ENCODE assay signal across 10 cellular contexts in genomic region chr20:59063358-59064213, GRCh38. TPM values are rescaled to one million over a fixed set of nuclear protein-coding genes. Genes with fewer than 3 reads are reported as not detected.
DNase-seq lines count a peak whose midpoint lies in the region; ATAC-seq and TF ChIP-seq lines count a peak whose summit lies in the region.
"Had no signal": no experiment of that assay in that cellular context is flagged by ENCODE, and none has a peak within 500 bp of the region (broad histone marks: within the 10 kb centered on the region; RNA-seq: fewer than 3 reads in every experiment).

No MANE protein-coding gene starts in this region.

- peak overlapping the region; percentile 44 for H3K4me2 ChIP-seq in hepatocyte

- 40% methylated on average over 22 of the region's 22 CpGs for WGBS in hepatocyte (ENCODE audit: low lambda C conversion rate, missing lambda C conversion rate)
- WGBS in upper lobe of left lung, 2 donors = 44 to 60% methylated on average over 22 of the region's 22 CpGs

- H3K4me3 ChIP-seq in hepatocyte (no peak overlapping the region), upper lobe of left lung (no peak overlapping the region)
- H3K4me3 ChIP-seq: lung had no signal

- ATAC-seq in upper lobe of left lung (ENCODE audit: low FRiP score in 2 of 2) = peak; percentile 61 to 68
- no peak for ATAC-seq in T-helper 17 cell

- no peaks in the 10 kb centered on the region for H4K20me1 ChIP-seq in hepatocyte (ENCODE audit: insufficient read depth, poor library complexity, severe bottlenecking)

- no peaks in the 10 kb centered on the region for H3K9me2 ChIP-seq in hepatocyte (replicated peaks; ENCODE audit: insufficient read depth)

- H2AFZ ChIP-seq in hepatocyte = no peak overlapping the region

- TF ChIP-seq EP300 in upper lobe of left lung (IDR thresholded peaks at IDR 0.05) = no peak

- no peaks in the 10 kb centered on the region for H3K36me3 ChIP-seq in hepatocyte (replicated peaks; ENCODE audit: insufficient read depth, low read depth)
- H3K36me3 ChIP-seq in upper lobe of left lung = no peaks in the 10 kb centered on the region

- TF ChIP-seq POLR2A in upper lobe of left lung (IDR thresholded peaks at IDR 0.05) = no peak

- peaks cover 41% of the 10 kb centered on the region for H3K27me3 Mint-ChIP-seq in T-helper 2 cell treated with Interferon-gamma antibody and Interleukin-4, amounts not matched to agents 5 μg/mL and 100 μg/mL, for 36 hours (ENCODE audit: low read depth)
- peaks cover 23% of the 10 kb centered on the region for H3K27me3 Mint-ChIP-seq in T-helper 17 cell

- no peak overlapping the region for H3K4me3 Mint-ChIP-seq in T-helper 2 cell treated with Interferon-gamma antibody and Interleukin-4, amounts not matched to agents 5 μg/mL and 100 μg/mL, for 36 hours
- no peak overlapping the region for H3K4me3 Mint-ChIP-seq in T-helper 17 cell

- H3K9me3 ChIP-seq in hepatocyte (ENCODE audit: low read depth) = no peaks in the 10 kb centered on the region
- H3K9me3 ChIP-seq in upper lobe of left lung = no peaks in the 10 kb centered on the region
- H3K9me3 ChIP-seq in T-helper 17 cell (ENCODE audit: control insufficient read depth, low read length, poor library complexity, severe bottlenecking) = no peaks in the 10 kb centered on the region

- no peaks in the 10 kb centered on the region for H3K27me3 ChIP-seq in hepatocyte
- no peaks in the 10 kb centered on the region for H3K27me3 ChIP-seq in upper lobe of left lung

- H3K36me3 Mint-ChIP-seq in T-helper 2 cell treated with Interferon-gamma antibody and Interleukin-4, amounts not matched to agents 5 μg/mL and 100 μg/mL, for 36 hours (ENCODE audit: low read depth) = no peaks in the 10 kb centered on the region
- H3K36me3 Mint-ChIP-seq in T-helper 17 cell (ENCODE audit: low read depth) = no peaks in the 10 kb centered on the region

- H3K4me1 ChIP-seq in hepatocyte (ENCODE audit: insufficient read depth) (no peaks in the 10 kb centered on the region), upper lobe of left lung (peaks cover 0 to 14% (median 4%) of the 10 kb centered on the region in 4 donors)

- H3K4me1 Mint-ChIP-seq in T-helper 2 cell treated with Interferon-gamma antibody and Interleukin-4, amounts not matched to agents 5 μg/mL and 100 μg/mL, for 36 hours (ENCODE audit: low read depth) = no peaks in the 10 kb centered on the region
- no peaks in the 10 kb centered on the region for H3K4me1 Mint-ChIP-seq in T-helper 17 cell

- no peak overlapping the region for H3K27ac ChIP-seq in hepatocyte
- H3K27ac ChIP-seq in upper lobe of left lung = peak overlapping the region in 1 of 4 donors; percentile 7

- DNase-seq in NCI-H2171 treated with DMSO at 0.1 percent for 48 hours (lab: John Stamatoyannopoulos, UW) (peak; percentile 61), NCI-H2171 (lab: John Stamatoyannopoulos, UW) (no peak), amniotic stem cell (lab: John Stamatoyannopoulos, UW) (peak; percentile 45), hepatocyte (ENCODE audit: low spot score) (peak; percentile 57), upper lobe of left lung (peak in 1 of 2 donors; percentile 13), T-helper 17 cell (no peak)
- no peak for DNase-seq in T-helper 2 cell treated with Interferon-gamma antibody and Interleukin-4, amounts not matched to agents 5 μg/mL and 100 μg/mL, for 36 hours (ENCODE audit: low spot score)
- DNase-seq in stimulated activated CD4-positive, alpha-beta T cell treated with anti-CD3 and anti-CD28 coated beads, Interleukin-2, amount 100 ng/mL, for 48 hours = no peak
- DNase-seq: T-helper 9 cell had no signal

- TF ChIP-seq CTCF in hepatocyte (IDR thresholded peaks at IDR 0.05; ENCODE audit: poor library complexity) (no peak), upper lobe of left lung (IDR thresholded peaks at IDR 0.05) (no peak)

- H3K9me3 Mint-ChIP-seq in T-helper 2 cell treated with Interferon-gamma antibody and Interleukin-4, amounts not matched to agents 5 μg/mL and 100 μg/mL, for 36 hours = no peaks in the 10 kb centered on the region

- H3K79me2 ChIP-seq in hepatocyte = no peaks in the 10 kb centered on the region

- H3K27ac Mint-ChIP-seq in T-helper 2 cell treated with Interferon-gamma antibody and Interleukin-4, amounts not matched to agents 5 μg/mL and 100 μg/mL, for 36 hours = no peak overlapping the region
- H3K27ac Mint-ChIP-seq in T-helper 17 cell = no peak overlapping the region

RNA-seq across cellular contexts. Expression of gene PRELID3B, which starts 21.0 kb away (rescaled TPM):
- 70.3 and 75.7 TPM in 2 replicates for total RNA-seq in hepatocyte
- polyA plus RNA-seq in hepatocyte = 33.0 and 38.2 TPM in 2 replicates
- 10 to 100 TPM in 5 of 6 donors, 1 to 10 TPM in 1; 5.2 to 77.1 (median 46.0) TPM for total RNA-seq in upper lobe of left lung
- total RNA-seq in T-helper 17 cell = 10 to 100 TPM; 53.8 to 72.6 TPM

RNA-seq across cellular contexts. Expression of gene ATP5F1E, which starts 31.5 kb away (rescaled TPM):
- total RNA-seq in hepatocyte (32.2 and 32.9 TPM in 2 replicates), upper lobe of left lung (10 to 100 TPM; 18.9 to 75.0 (median 32.3) TPM), T-helper 17 cell (10 to 100 TPM; 57.8 to 84.0 TPM)
- 217 and 227 TPM in 2 replicates for polyA plus RNA-seq in hepatocyte

RNA-seq across cellular contexts. Expression of gene TUBB1, which starts 44.4 kb away (rescaled TPM):
- total RNA-seq in hepatocyte = 0.04 and 0.10 TPM in 2 replicates
- polyA plus RNA-seq in hepatocyte = 0.05 TPM in 1 of 2 replicates, not detected in the other
- total RNA-seq in upper lobe of left lung = 1 to 10 TPM; 1.5 to 9.3 (median 2.6) TPM
- total RNA-seq in T-helper 17 cell = 100 to 1,000 TPM in 1 of 2 donors, 10 to 100 TPM in 1; 14.0 to 483 TPM

RNA-seq across cellular contexts. Expression of gene CTSZ, which starts 56.5 kb away (rescaled TPM):
- total RNA-seq in hepatocyte (123 and 161 TPM in 2 replicates), upper lobe of left lung (100 to 1,000 TPM; 196 to 503 (median 397) TPM), T-helper 17 cell (10 to 100 TPM; 27.4 to 30.1 TPM)
- polyA plus RNA-seq in hepatocyte = 5.0 and 7.1 TPM in 2 replicates

Comparison
In these comparisons a context has a peak if more than half of its experiments do, and no peak if none do; other contexts are left out.
1. DNase-seq: peak in NCI-H2171 treated with DMSO at 0.1 percent for 48 hours (single experiment), amniotic stem cell (single experiment) and hepatocyte (single experiment); none in NCI-H2171 (single experiment), T-helper 2 cell treated with Interferon-gamma antibody and Interleukin-4, amounts not matched to agents 5 μg/mL and 100 μg/mL, for 36 hours (single experiment), T-helper 17 cell (0 of 3) and stimulated activated CD4-positive, alpha-beta T cell treated with anti-CD3 and anti-CD28 coated beads, Interleukin-2, amount 100 ng/mL, for 48 hours (0 of 2).